18 cellular contexts compared by ENCODE assay signal in genomic region chr11:93392862-93393261, GRCh38.
DNase-seq lines count a peak whose midpoint lies in the region; ATAC-seq, FAIRE-seq and TF ChIP-seq lines count a peak whose summit lies in the region.
"Had no signal": no experiment of that assay in that cellular context is flagged by ENCODE, and none has a peak within 500 bp of the region (broad histone marks: within the 10 kb centered on the region; RNA-seq: fewer than 3 reads in every experiment).

No MANE protein-coding gene starts in this region.

- no peaks in the 10 kb centered on the region for H3K27me3 Mint-ChIP-seq in astrocyte (ENCODE audit: low read depth, unreplicated experiment)
- no peaks in the 10 kb centered on the region for H3K27me3 Mint-ChIP-seq in neural progenitor cell (ENCODE audit: insufficient read depth, low read depth)
- H3K27me3 Mint-ChIP-seq: CD4-positive, CD25-positive, alpha-beta regulatory T cell had no signal

- DNase-seq in ELF-1 (ENCODE audit: low read depth, low spot score) (peak; percentile 16), HK-2 (ENCODE audit: unreplicated experiment) (peak; percentile 11), astrocyte (ENCODE audit: low read depth) (no peak), neural progenitor cell (ENCODE audit: low spot score) (no peak), kidney (no peak), SKM-1 (lab: John Stamatoyannopoulos, UW; ENCODE audit: unreplicated experiment) (no peak), GM13977 (ENCODE audit: low spot score) (no peak), aorta (no peak)
- DNase-seq: AML-193; Calu3; CD4-positive, CD25-positive, alpha-beta regulatory T cell; HCEC 1CT; NCI-H1930; NCI-H2171 treated with DMSO at 0.1 percent for 48 hours; NCI-H510A treated with DMSO at 0.1 percent for 48 hours; SW 1271 had no signal

- no peak for ATAC-seq in aorta (ENCODE audit: low FRiP score)

- H3K27me3 ChIP-seq in astrocyte (ENCODE audit: insufficient read depth, low read length) = no peaks in the 10 kb centered on the region
- no peaks in the 10 kb centered on the region for H3K27me3 ChIP-seq in neural progenitor cell
- H3K27me3 ChIP-seq in aorta (ENCODE audit: control insufficient read depth in 1 of 2, insufficient read depth in 2 of 2, low read length in 1 of 2) = no peaks in the 10 kb centered on the region

- H4K20me1 ChIP-seq in astrocyte (ENCODE audit: insufficient read depth, low read length) = no peaks in the 10 kb centered on the region
- no peaks in the 10 kb centered on the region for H4K20me1 ChIP-seq in neural progenitor cell (ENCODE audit: low read depth)

- no peak overlapping the region for H3K9ac ChIP-seq in astrocyte (ENCODE audit: low read length)
- H3K9ac ChIP-seq in neural progenitor cell = no peak overlapping the region
- H3K9ac ChIP-seq in kidney (ENCODE audit: low read length in 2 of 2) = no peak overlapping the region

- H3K27ac ChIP-seq in astrocyte (ENCODE audit: low read depth, low read length) (no peak overlapping the region), neural progenitor cell (no peak overlapping the region), kidney (ENCODE audit: low read depth in 2 of 2, low read length in 2 of 2) (no peak overlapping the region), aorta (ENCODE audit: low read depth in 1 of 2, low read length in 2 of 2) (no peak overlapping the region)

- H3K27ac Mint-ChIP-seq in astrocyte (ENCODE audit: unreplicated experiment) (peak overlapping the region; percentile 87), neural progenitor cell (no peak overlapping the region)
- H3K27ac Mint-ChIP-seq: CD4-positive, CD25-positive, alpha-beta regulatory T cell had no signal

- H2AFZ ChIP-seq in astrocyte (ENCODE audit: low read depth, low read length) (no peak overlapping the region), neural progenitor cell (replicated peaks) (no peak overlapping the region)

- no peak overlapping the region for H3K4me3 ChIP-seq in astrocyte (ENCODE audit: insufficient read depth, low read depth, low read length)
- no peak overlapping the region for H3K4me3 ChIP-seq in neural progenitor cell
- no peak overlapping the region for H3K4me3 ChIP-seq in kidney (ENCODE audit: low read length in 2 of 2)
- H3K4me3 ChIP-seq in aorta (ENCODE audit: low read length in 2 of 2) = no peak overlapping the region

- H3K36me3 Mint-ChIP-seq in astrocyte (ENCODE audit: low read depth, unreplicated experiment) = no peaks in the 10 kb centered on the region
- H3K36me3 Mint-ChIP-seq in neural progenitor cell = no peaks in the 10 kb centered on the region
- H3K36me3 Mint-ChIP-seq: CD4-positive, CD25-positive, alpha-beta regulatory T cell had no signal

- peaks cover 8% of the 10 kb centered on the region for H3F3A ChIP-seq in neural progenitor cell (ENCODE audit: low read depth)

- H3K4me2 ChIP-seq in astrocyte (ENCODE audit: low read length) (no peak overlapping the region), neural progenitor cell (peak overlapping the region; percentile 20)

- H3K4me1 ChIP-seq in astrocyte (ENCODE audit: insufficient read depth, low read length) (no peaks in the 10 kb centered on the region), neural progenitor cell (peaks cover 32% of the 10 kb centered on the region), kidney (ENCODE audit: control insufficient read depth in 1 of 2, insufficient read depth in 1 of 2, low read depth in 1 of 2, low read length in 2 of 2) (no peaks in the 10 kb centered on the region), aorta (ENCODE audit: control insufficient read depth in 1 of 2, insufficient read depth in 2 of 2, low read length in 2 of 2) (peaks cover 0 to 4% of the 10 kb centered on the region in 2 donors)

- H3K4me1 Mint-ChIP-seq in astrocyte (ENCODE audit: low read depth, unreplicated experiment) (peaks cover 42% of the 10 kb centered on the region), neural progenitor cell (peaks cover 13% of the 10 kb centered on the region)
- H3K4me1 Mint-ChIP-seq: CD4-positive, CD25-positive, alpha-beta regulatory T cell had no signal

- H3K9me3 Mint-ChIP-seq in astrocyte (ENCODE audit: unreplicated experiment) (no peaks in the 10 kb centered on the region), neural progenitor cell (no peaks in the 10 kb centered on the region)

- H3K4me3 Mint-ChIP-seq in astrocyte (ENCODE audit: unreplicated experiment) (no peak overlapping the region), neural progenitor cell (no peak overlapping the region)
- H3K4me3 Mint-ChIP-seq: CD4-positive, CD25-positive, alpha-beta regulatory T cell had no signal

- TF ChIP-seq CTCF in astrocyte (IDR thresholded peaks at IDR 0.05; ENCODE audit: insufficient read depth, low read depth, low read length) (no peak), neural progenitor cell (IDR thresholded peaks at IDR 0.05) (no peak), kidney (IDR thresholded peaks at IDR 0.05; ENCODE audit: borderline replicate concordance, extremely low read depth, insufficient read depth) (no peak), GM13977 (IDR thresholded peaks at IDR 0.05; ENCODE audit: extremely low read depth, insufficient read depth, missing control alignments) (no peak)

- FAIRE-seq in astrocyte (lab: Jason Lieb, UNC) (no peak), kidney (lab: Jason Lieb, UNC) (no peak)
- FAIRE-seq: G401.6, GM12892 had no signal

- WGBS in aorta, 2 donors = 66 to 74% methylated on average over 2 to 3 of the region's 3 CpGs

- H3K9me3 ChIP-seq in astrocyte (ENCODE audit: insufficient read depth, low read depth, low read length) (no peaks in the 10 kb centered on the region), neural progenitor cell (ENCODE audit: low read depth) (no peaks in the 10 kb centered on the region), kidney (ENCODE audit: control insufficient read depth in 1 of 2, low read length in 2 of 2) (no peaks in the 10 kb centered on the region), aorta (ENCODE audit: control insufficient read depth, low read length) (no peaks in the 10 kb centered on the region)

- in situ Hi-C loops in GM13977 (cut with MboI; ENCODE audit: low pct_unique_long_range_greater_than_20kb, low sequenced_read_pairs, unreplicated experiment) = no loop called here

- intact Hi-C loops in kidney (cut with DNase I) = no loop called here
- intact Hi-C loops in aorta (cut with DNase I) = loop anchor here in 1 of 2 donors (10.0 kb wide), 1 partner anchor 152 kb away; the partner anchor contains the start of gene SMCO4

- no peaks in the 10 kb centered on the region for H3K36me3 ChIP-seq in astrocyte (ENCODE audit: insufficient read depth, low read length)
- H3K36me3 ChIP-seq in neural progenitor cell = no peaks in the 10 kb centered on the region
- no peaks in the 10 kb centered on the region for H3K36me3 ChIP-seq in kidney (ENCODE audit: control insufficient read depth in 1 of 2, insufficient read depth in 2 of 2, low read length in 2 of 2)
- H3K36me3 ChIP-seq in aorta (ENCODE audit: control insufficient read depth in 1 of 2, insufficient read depth in 2 of 2, low read length in 1 of 2) = no peaks in the 10 kb centered on the region

- H3K79me2 ChIP-seq in astrocyte (ENCODE audit: insufficient read depth, low read length) (no peaks in the 10 kb centered on the region), neural progenitor cell (ENCODE audit: low read depth) (no peaks in the 10 kb centered on the region)

Comparison
In these comparisons a context has a peak if more than half of its experiments do, and no peak if none do; other contexts are left out.
1. DNase-seq: peak in ELF-1 (single experiment) and HK-2 (single experiment); none in astrocyte (single experiment), neural progenitor cell (single experiment), kidney (single experiment), SKM-1 (single experiment), GM13977 (single experiment) and aorta (0 of 2).